ENCODE assay signal across 39 cellular contexts in the genomic region with DNA sequence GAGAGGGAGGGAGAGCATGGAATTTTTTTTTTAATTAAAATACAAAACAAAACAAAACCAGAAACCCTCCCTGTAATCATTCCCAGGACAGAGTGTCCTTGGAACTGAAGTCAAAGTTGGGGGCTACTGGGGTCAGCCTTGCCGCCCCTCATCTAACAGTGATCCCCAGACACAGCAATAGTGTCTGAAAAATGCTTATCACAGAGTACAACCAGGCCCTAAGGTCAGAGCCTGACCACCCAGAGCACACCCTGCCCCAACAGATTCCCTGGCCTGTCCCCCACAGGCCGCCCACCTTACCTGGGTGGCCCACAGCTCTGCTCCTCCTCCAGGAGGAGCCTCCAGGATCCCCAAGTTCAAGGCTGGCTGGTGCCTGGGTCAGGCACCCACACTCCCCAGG.
"Had no signal": no experiment of that assay in that cellular context is flagged by ENCODE, and none has a peak within 500 bp of the region (broad histone marks: within the 10 kb centered on the region; RNA-seq: fewer than 3 reads in every experiment).

No MANE protein-coding gene starts in this region.

- H3K9me3 ChIP-seq: adrenal gland, ascending aorta, body of pancreas, breast epithelium had no signal

- H3K4me3 ChIP-seq: adrenal gland, ascending aorta, body of pancreas, breast epithelium, cardiac muscle cell had no signal

- H3K36me3 Mint-ChIP-seq: activated naive CD4-positive, alpha-beta T cell treated with anti-CD3 and anti-CD28 coated beads, Interleukin-2, amount 10 ng/mL, durations not matched to agents 7 days and 5 days; activated naive CD4-positive, alpha-beta T cell treated with anti-CD3 and anti-CD28 coated beads, Interleukin-2, amount 50 U/mL, for 24 hours; activated naive CD4-positive, alpha-beta T cell treated with anti-CD3 and anti-CD28 coated beads, Interleukin-2, amount 50 U/mL, for 72 hours; activated naive CD8-positive, alpha-beta T cell; activated naive CD8-positive, alpha-beta T cell treated with anti-CD3 and anti-CD28 coated beads for 36 hours; activated naive CD8-positive, alpha-beta T cell treated with anti-CD3 and anti-CD28 coated beads, Interleukin-2, amount 10 ng/mL, durations not matched to agents 7 days and 5 days; brain had no signal

- FAIRE-seq: astrocyte, bronchial epithelial cell, colon had no signal

- H3K27me3 ChIP-seq: adrenal gland, ascending aorta, body of pancreas had no signal

- H3K9me3 Mint-ChIP-seq: activated naive CD4-positive, alpha-beta T cell treated with anti-CD3 and anti-CD28 coated beads for 36 hours; activated naive CD4-positive, alpha-beta T cell treated with anti-CD3 and anti-CD28 coated beads, Interleukin-2, amount 10 ng/mL, durations not matched to agents 7 days and 5 days; activated naive CD4-positive, alpha-beta T cell treated with anti-CD3 and anti-CD28 coated beads, Interleukin-2, amount 50 U/mL, for 24 hours; activated naive CD4-positive, alpha-beta T cell treated with anti-CD3 and anti-CD28 coated beads, Interleukin-2, amount 50 U/mL, for 72 hours; activated naive CD8-positive, alpha-beta T cell treated with anti-CD3 and anti-CD28 coated beads for 36 hours; activated naive CD8-positive, alpha-beta T cell treated with anti-CD3 and anti-CD28 coated beads, Interleukin-2, amount 10 ng/mL, durations not matched to agents 7 days and 5 days; activated naive CD8-positive, alpha-beta T cell treated with anti-CD3 and anti-CD28 coated beads, Interleukin-2, amount 50 U/mL, for 24 hours; activated T-cell treated with anti-CD3 and anti-CD28 coated beads, Interleukin-2, amount 50 U/mL, for 4 hours; activated T-cell treated with anti-CD3 and anti-CD28 coated beads, Interleukin-2, amount 50 U/mL, for 72 hours; activated T-helper 1 cell treated with anti-CD3 and anti-CD28 coated beads, Interleukin-12 subunit alpha, Interleukin-12 subunit beta, Interleukin-2, Interleukin-4 antibody, amounts not matched to agents 30 ng/mL and 10 ng/mL and 1 ng/mL, durations not matched to agents 14 hours and 24 hours and 36 hours; activated T-helper 17 cell treated with anti-CD3 and anti-CD28 coated beads, Interleukin-2, amount 50 U/mL, for 72 hours; activated T-helper 2 cell treated with anti-CD3 and anti-CD28 coated beads, Interferon-gamma antibody, Interleukin-2, Interleukin-4, amounts not matched to agents 10 μg/mL and 5 μg/mL and 100 μg/mL, durations not matched to agents 14 hours and 24 hours and 36 hours; brain; central memory CD8-positive, alpha-beta T cell had no signal

- H3K4me1 Mint-ChIP-seq: activated naive CD4-positive, alpha-beta T cell treated with anti-CD3 and anti-CD28 coated beads, Interleukin-2, amount 10 ng/mL, durations not matched to agents 7 days and 5 days; activated naive CD4-positive, alpha-beta T cell treated with anti-CD3 and anti-CD28 coated beads, Interleukin-2, amount 50 U/mL, for 24 hours; activated naive CD8-positive, alpha-beta T cell treated with anti-CD3 and anti-CD28 coated beads for 36 hours; activated naive CD8-positive, alpha-beta T cell treated with anti-CD3 and anti-CD28 coated beads, Interleukin-2, amount 10 ng/mL, durations not matched to agents 7 days and 5 days; activated naive CD8-positive, alpha-beta T cell treated with anti-CD3 and anti-CD28 coated beads, Interleukin-2, amount 50 U/mL, for 24 hours; activated T-helper 17 cell treated with anti-CD3 and anti-CD28 coated beads, Interleukin-2, amount 50 U/mL, for 72 hours; central memory CD8-positive, alpha-beta T cell had no signal

- H3K27ac Mint-ChIP-seq: activated naive CD4-positive, alpha-beta T cell treated with anti-CD3 and anti-CD28 coated beads for 36 hours; activated naive CD4-positive, alpha-beta T cell treated with anti-CD3 and anti-CD28 coated beads, Interleukin-2, amount 10 ng/mL, durations not matched to agents 7 days and 5 days; activated naive CD4-positive, alpha-beta T cell treated with anti-CD3 and anti-CD28 coated beads, Interleukin-2, amount 50 U/mL, for 24 hours; activated naive CD4-positive, alpha-beta T cell treated with anti-CD3 and anti-CD28 coated beads, Interleukin-2, amount 50 U/mL, for 72 hours; activated naive CD8-positive, alpha-beta T cell; activated naive CD8-positive, alpha-beta T cell treated with anti-CD3 and anti-CD28 coated beads for 36 hours; activated naive CD8-positive, alpha-beta T cell treated with anti-CD3 and anti-CD28 coated beads, Interleukin-2, amount 10 ng/mL, durations not matched to agents 7 days and 5 days; activated naive CD8-positive, alpha-beta T cell treated with anti-CD3 and anti-CD28 coated beads, Interleukin-2, amount 50 U/mL, for 24 hours; activated T-cell treated with anti-CD3 and anti-CD28 coated beads, Interleukin-2, amount 50 U/mL, for 72 hours; activated T-helper 1 cell treated with anti-CD3 and anti-CD28 coated beads, Interleukin-12 subunit alpha, Interleukin-12 subunit beta, Interleukin-2, Interleukin-4 antibody, amounts not matched to agents 30 ng/mL and 10 ng/mL and 1 ng/mL, durations not matched to agents 14 hours and 24 hours and 36 hours; activated T-helper 17 cell treated with anti-CD3 and anti-CD28 coated beads, Interleukin-2, amount 50 U/mL, for 72 hours; activated T-helper 2 cell treated with anti-CD3 and anti-CD28 coated beads, Interferon-gamma antibody, Interleukin-2, Interleukin-4, amounts not matched to agents 10 μg/mL and 5 μg/mL and 100 μg/mL, durations not matched to agents 14 hours and 24 hours and 36 hours; brain had no signal

- H3K27ac ChIP-seq: adrenal gland, ascending aorta, body of pancreas, brain microvascular endothelial cell, breast epithelium, cardiac muscle cell had no signal

- H3K27me3 Mint-ChIP-seq: activated naive CD4-positive, alpha-beta T cell treated with anti-CD3 and anti-CD28 coated beads, Interleukin-2, amount 50 U/mL, for 24 hours; activated naive CD8-positive, alpha-beta T cell had no signal

- H3K4me3 Mint-ChIP-seq: activated naive CD4-positive, alpha-beta T cell treated with anti-CD3 and anti-CD28 coated beads for 36 hours; activated naive CD4-positive, alpha-beta T cell treated with anti-CD3 and anti-CD28 coated beads, Interleukin-2, amount 10 ng/mL, durations not matched to agents 7 days and 5 days; activated naive CD4-positive, alpha-beta T cell treated with anti-CD3 and anti-CD28 coated beads, Interleukin-2, amount 50 U/mL, for 24 hours; activated naive CD8-positive, alpha-beta T cell; activated naive CD8-positive, alpha-beta T cell treated with anti-CD3 and anti-CD28 coated beads for 36 hours; activated naive CD8-positive, alpha-beta T cell treated with anti-CD3 and anti-CD28 coated beads, Interleukin-2, amount 10 ng/mL, durations not matched to agents 7 days and 5 days; activated naive CD8-positive, alpha-beta T cell treated with anti-CD3 and anti-CD28 coated beads, Interleukin-2, amount 50 U/mL, for 24 hours; activated T-cell treated with anti-CD3 and anti-CD28 coated beads, Interleukin-2, amount 50 U/mL, for 4 hours; activated T-cell treated with anti-CD3 and anti-CD28 coated beads, Interleukin-2, amount 50 U/mL, for 72 hours; activated T-helper 1 cell treated with anti-CD3 and anti-CD28 coated beads, Interleukin-12 subunit alpha, Interleukin-12 subunit beta, Interleukin-2, Interleukin-4 antibody, amounts not matched to agents 30 ng/mL and 10 ng/mL and 1 ng/mL, durations not matched to agents 14 hours and 24 hours and 36 hours; activated T-helper 17 cell treated with anti-CD3 and anti-CD28 coated beads, Interleukin-2, amount 50 U/mL, for 72 hours; brain; central memory CD8-positive, alpha-beta T cell had no signal

- ATAC-seq: activated naive CD4-positive, alpha-beta T cell treated with anti-CD3 and anti-CD28 coated beads, Interleukin-2, amount 50 U/mL, for 72 hours; activated naive CD8-positive, alpha-beta T cell treated with anti-CD3 and anti-CD28 coated beads, Interleukin-2, amount 50 U/mL, for 24 hours; activated T-cell treated with anti-CD3 and anti-CD28 coated beads, Interleukin-2, amount 50 U/mL, for 4 hours; activated T-cell treated with anti-CD3 and anti-CD28 coated beads, Interleukin-2, amount 50 U/mL, for 72 hours; activated T-helper 17 cell treated with anti-CD3 and anti-CD28 coated beads, Interleukin-2, amount 50 U/mL, for 72 hours; body of pancreas had no signal

- H3K36me3 ChIP-seq: adrenal gland, ascending aorta, brain microvascular endothelial cell, breast epithelium, cardiac muscle cell had no signal

- DNase-seq: activated effector memory CD4-positive, alpha-beta T cell treated with anti-CD3 and anti-CD28 coated beads, Interleukin-2, amount 50 U/mL, for 16 hours; activated effector memory CD4-positive, alpha-beta T cell treated with Interleukin-2 at 50 U/mL for 16 hours; activated gamma-delta T cell; activated gamma-delta T cell treated with Interleukin-2 at 50 U/mL for 16 hours; activated naive CD4-positive, alpha-beta T cell; activated naive CD4-positive, alpha-beta T cell treated with anti-CD3 and anti-CD28 coated beads for 36 hours; activated naive CD4-positive, alpha-beta T cell treated with anti-CD3 and anti-CD28 coated beads, Interleukin-2, amount 10 ng/mL, durations not matched to agents 7 days and 5 days; activated naive CD4-positive, alpha-beta T cell treated with anti-CD3 and anti-CD28 coated beads, Interleukin-2, amount 50 U/mL, for 16 hours; activated naive CD4-positive, alpha-beta T cell treated with Interleukin-2 at 50 U/mL for 16 hours; activated naive CD8-positive, alpha-beta T cell treated with anti-CD3 and anti-CD28 coated beads for 36 hours; activated naive CD8-positive, alpha-beta T cell treated with anti-CD3 and anti-CD28 coated beads, Interleukin-2, amount 10 ng/mL, durations not matched to agents 7 days and 5 days; activated naive CD8-positive, alpha-beta T cell treated with anti-CD3 and anti-CD28 coated beads, Interleukin-2, amount 50 U/mL, for 24 hours; activated T-cell treated with anti-CD3 and anti-CD28 coated beads, Interleukin-2, amount 50 U/mL, for 4 hours; activated T-cell treated with anti-CD3 and anti-CD28 coated beads, Interleukin-2, amount 50 U/mL, for 48 hours; activated T-cell treated with anti-CD3 and anti-CD28 coated beads, Interleukin-2, amount 50 U/mL, for 72 hours; adrenal gland; amniotic stem cell; amygdala; anterior cingulate cortex; aorta; body of pancreas; brain microvascular endothelial cell; caudate nucleus; central memory CD4-positive, alpha-beta T cell; cerebellar nuclear complex had no signal

- H3K4me1 ChIP-seq: adrenal gland, ascending aorta, body of pancreas, breast epithelium had no signal
